7 cellular contexts compared by ENCODE assay signal in genomic region chr11:62340269-62340901, GRCh38. TPM values are rescaled to one million over a fixed set of nuclear protein-coding genes. Genes with fewer than 3 reads are reported as not detected.
DNase-seq lines count a peak whose midpoint lies in the region; ATAC-seq and TF ChIP-seq lines count a peak whose summit lies in the region.

No MANE protein-coding gene starts in this region.

- TF ChIP-seq CTCF in GM12872 (IDR thresholded peaks at IDR 0.05; ENCODE audit: insufficient read depth, low read depth, low read length): peak; percentile 83

- peak; percentile 54 for DNase-seq in NCI-H1694 (lab: John Stamatoyannopoulos, UW)
- DNase-seq in activated CD4-positive, alpha-beta T cell treated with anti-CD3 and anti-CD28 coated beads for 4 hours: peak; percentile 42 to 51
- peak; percentile 41 for DNase-seq in dedifferentiated amniotic fluid mesenchymal stem cell (ENCODE audit: extremely low spot score)
- DNase-seq in lung microvascular endothelial cell (ENCODE audit: low read depth in 2 of 2): peak; percentile 76 to 77
- peak; percentile 31 for DNase-seq in stimulated activated CD8-positive, alpha-beta memory T cell treated with anti-CD3 and anti-CD28 coated beads, Interleukin-4, amount 100 ng/mL, for 24 hours (ENCODE audit: low read depth)

- no peak for ATAC-seq in HG03196 (IDR thresholded peaks at IDR 0.05; ENCODE audit: unreplicated experiment)

RNA-seq across cellular contexts. Expression of gene ASRGL1, which starts 3.1 kb away (rescaled TPM):
- total RNA-seq in lung microvascular endothelial cell: 10.5 and 33.3 TPM in 2 replicates

RNA-seq across cellular contexts. Expression of gene SCGB1D4, which starts 41.5 kb away (rescaled TPM):
- not detected in 2 replicates for total RNA-seq in lung microvascular endothelial cell
